ENCODE assay signal across 8 cellular contexts in genomic region chr1:27153927-27154358, GRCh38. TPM values are rescaled to one million over a fixed set of nuclear protein-coding genes. Genes with fewer than 3 reads are reported as not detected.
DNase-seq lines count a peak whose midpoint lies in the region; ATAC-seq and TF ChIP-seq lines count a peak whose summit lies in the region.

No MANE protein-coding gene starts in this region.

- H3K27ac ChIP-seq in HCT116 (ENCODE audit: low read depth, low read length) (no peak overlapping the region), spleen (peak overlapping the region in 7 of 8 donors; percentile 15 to 97 (median 90))

- RAD21 ChIA-PET in HCT116 (lab: Charles Lee; ENCODE audit: low non-redundant PET in 1 of 2, low total read pairs in 2 of 2, uncharacterized antibody in 2 of 2, unreplicated experiment in 2 of 2) = no interaction called here

- no peak for TF ChIP-seq POLR2A in HCT116 (IDR thresholded peaks at IDR 0.05; ENCODE audit: borderline replicate concordance, extremely low read depth, insufficient read depth, insufficient read length)
- no peak for TF ChIP-seq POLR2A in spleen (IDR thresholded peaks at IDR 0.05)

- ATAC-seq in HCT116 (no peak), activated B cell treated with CpG ODN at 0.5 μM for 24 hours (ENCODE audit: low read depth) (no peak), HG02623 (IDR thresholded peaks at IDR 0.05; ENCODE audit: unreplicated experiment) (no peak)

- H3K36me3 ChIP-seq in HCT116 (ENCODE audit: control insufficient read depth in 1 of 2, insufficient read depth in 2 of 2, low read length in 2 of 2) (no peaks in the 10 kb centered on the region), iPS-15b (ENCODE audit: control insufficient read depth, insufficient read depth, low read length) (no peaks in the 10 kb centered on the region), spleen (peaks cover 0 to 6% (median 0%) of the 10 kb centered on the region in 6 donors)

- H3K9me3 ChIP-seq in HCT116 (ENCODE audit: control insufficient read depth in 1 of 2, insufficient read depth in 1 of 2, low read depth in 1 of 2, low read length in 2 of 2) (no peaks in the 10 kb centered on the region), iPS-15b (ENCODE audit: control insufficient read depth, insufficient read depth, low read length) (no peaks in the 10 kb centered on the region), spleen (no peaks in the 10 kb centered on the region)

- H3K27me3 ChIP-seq in HCT116 (ENCODE audit: insufficient read depth, low read length) (no peaks in the 10 kb centered on the region), iPS-15b (ENCODE audit: control insufficient read depth, insufficient read depth, low read length) (no peaks in the 10 kb centered on the region), spleen (replicated peaks in 1 of 7) (no peaks in the 10 kb centered on the region)

- intact Hi-C loops in HCT116 (cut with micrococcal nuclease) = no loop called here
- intact Hi-C loops in activated B cell treated with CpG ODN at 0.5 μM for 24 hours (cut with micrococcal nuclease) = loop anchor here (1.0 to 2.0 kb wide), 3 partner anchors 7 to 81 kb away; partner anchors contain the start of gene WDTC1
- intact Hi-C loops in spleen (cut with DNase I; ENCODE audit: low total_unique reads) = loop anchor here (10.0 kb wide), 1 partner anchor 49 kb away; no protein-coding TSS in a partner anchor

- DNase-seq in HCT116 (ENCODE audit: low read depth, low spot score) = no peak
- DNase-seq in activated B cell treated with CpG ODN at 0.5 μM for 24 hours = no peak
- peak; percentile 76 for DNase-seq in spleen
- DNase-seq in NCI-H2196 (lab: John Stamatoyannopoulos, UW; ENCODE audit: unreplicated experiment) = no peak
- no peak for DNase-seq in NCI-H2029 (lab: John Stamatoyannopoulos, UW)
- DNase-seq in H4 (ENCODE audit: low spot score) = no peak

- H3K27ac Mint-ChIP-seq in activated B cell treated with CpG ODN at 0.5 μM for 24 hours = peak overlapping the region; percentile 71

- POLR2A ChIA-PET in HCT116 (lab: Charles Lee) = interaction anchor here (1.0 to 2.7 kb wide), 9 partner anchors 10 to 920 kb away, joined by 3 to 61 read pairs (median 5); partner anchors contain the start of genes CEP85 and WDTC1
- POLR2A ChIA-PET in activated B cell treated with CpG ODN at 0.5 μM for 24 hours (lab: Charles Lee) = interaction anchor here (0.6 to 7.6 kb wide), 15 partner anchors 8 to 169 kb away, joined by 3 to 127 read pairs (median 8); partner anchors contain the start of gene WDTC1

- BruUV-seq in HCT116 (replicated peaks; lab: Mats Ljungman, UMichigan) = TSS peak; percentile 47

- WGBS in spleen, 5 donors = 74 to 80% (median 77%) methylated on average over 21 of the region's 21 CpGs

- H3K9ac ChIP-seq in HCT116 (ENCODE audit: low read length) (peak overlapping the region; percentile 85), iPS-15b (ENCODE audit: low read depth, low read length) (peak overlapping the region; percentile 60)

- CTCF ChIA-PET in HCT116 (lab: Charles Lee) (interaction anchor here (1.4 to 1.9 kb wide), 2 partner anchors 11 to 42 kb away, joined by 6 to 11 read pairs; no protein-coding TSS in a partner anchor), activated B cell treated with CpG ODN at 0.5 μM for 24 hours (lab: Charles Lee) (interaction anchor here (1.1 to 2.7 kb wide), 3 partner anchors 42 to 130 kb away, joined by 4 to 20 read pairs (median 4); no protein-coding TSS in a partner anchor)

- H4K20me1 ChIP-seq in HCT116 (ENCODE audit: insufficient read depth) = no peaks in the 10 kb centered on the region

- no peak overlapping the region for H2AFZ ChIP-seq in HCT116 (ENCODE audit: low read depth, low read length, poor library complexity, severe bottlenecking)

- peaks cover 55% of the 10 kb centered on the region for H3K4me1 Mint-ChIP-seq in activated B cell treated with CpG ODN at 0.5 μM for 24 hours

- TF ChIP-seq RAD21 in HCT116 (IDR thresholded peaks at IDR 0.05; ENCODE audit: low read depth) = no peak

- TF ChIP-seq CTCF in HCT116 (IDR thresholded peaks at IDR 0.05 in 2 of 3, conservative IDR thresholded peaks at IDR 0.05 in 1 of 3; ENCODE audit: borderline replicate concordance in 1 of 3, insufficient read depth in 1 of 3, low read depth in 2 of 3, low read length in 2 of 3) = no peak
- TF ChIP-seq CTCF in activated B cell treated with CpG ODN at 0.5 μM for 24 hours (IDR thresholded peaks at IDR 0.05) = no peak
- TF ChIP-seq CTCF in spleen (IDR thresholded peaks at IDR 0.05 in 8 of 11, conservative IDR thresholded peaks at IDR 0.05 in 3 of 11) = no peak

- H3K9me3 Mint-ChIP-seq in activated B cell treated with CpG ODN at 0.5 μM for 24 hours = no peaks in the 10 kb centered on the region

- no peaks in the 10 kb centered on the region for H3K9me2 ChIP-seq in HCT116 (ENCODE audit: insufficient read depth)

- peak overlapping the region; percentile 62 to 78 for H3K4me3 ChIP-seq in HCT116 (replicated peaks in 1 of 2; ENCODE audit: low read depth in 1 of 2, low read length in 2 of 2)
- peak overlapping the region; percentile 74 for H3K4me3 ChIP-seq in iPS-15b (ENCODE audit: low read depth, low read length)
- H3K4me3 ChIP-seq in spleen = peak overlapping the region; percentile 42 to 86 (median 62)

- no peaks in the 10 kb centered on the region for H3K27me3 Mint-ChIP-seq in activated B cell treated with CpG ODN at 0.5 μM for 24 hours

- peak overlapping the region; percentile 86 for H3K4me3 Mint-ChIP-seq in activated B cell treated with CpG ODN at 0.5 μM for 24 hours

- peaks cover 44% of the 10 kb centered on the region for H3K79me2 ChIP-seq in HCT116 (ENCODE audit: insufficient read depth, low read length)

- H3K4me2 ChIP-seq in HCT116 (ENCODE audit: low read length) = peak overlapping the region; percentile 96

- H3K4me1 ChIP-seq in HCT116 (ENCODE audit: control insufficient read depth in 1 of 2, insufficient read depth in 2 of 2, low read length in 2 of 2) (peaks cover 19 to 30% of the 10 kb centered on the region in 2 experiments; a peak in 3 of 4 replicates), iPS-15b (ENCODE audit: control insufficient read depth, insufficient read depth, low read length) (peaks cover 14% of the 10 kb centered on the region), spleen (peaks cover 34 to 69% (median 62%) of the 10 kb centered on the region in 6 donors)

- H3K36me3 Mint-ChIP-seq in activated B cell treated with CpG ODN at 0.5 μM for 24 hours (ENCODE audit: low read depth) = peaks cover 8% of the 10 kb centered on the region

TF ChIP-seq in HCT116, 20 proteins besides CTCF, POLR2A, EP300 and RAD21:
- no peak for TF ChIP-seq POLR2AphosphoS5 (IDR thresholded peaks at IDR 0.05; ENCODE audit: low read depth, low read length)
- no peak for TF ChIP-seq CEBPB (IDR thresholded peaks at IDR 0.05; ENCODE audit: low read depth)
- TF ChIP-seq JUND (IDR thresholded peaks at IDR 0.05) = no peak
- no peak for TF ChIP-seq ZFX (IDR thresholded peaks at IDR 0.05)
- TF ChIP-seq ELF1 (IDR thresholded peaks at IDR 0.05; ENCODE audit: borderline replicate concordance, low read depth) = no peak
- no peak for TF ChIP-seq YY1 (IDR thresholded peaks at IDR 0.05; ENCODE audit: extremely low read depth, insufficient replicate concordance, low read depth, low read length)
TF ChIP-seq in HCT116: peak in this region for 0.

RNA-seq across cellular contexts. Expression of gene SLC9A1, which starts 1.0 kb away (rescaled TPM):
- total RNA-seq in HCT116 (2021; ENCODE audit: unreplicated experiment) = 21.7 TPM
- polyA plus RNA-seq in HCT116 (2012) = 24.8 and 29.7 TPM in 2 replicates
- 12.2 and 13.6 TPM in 2 replicates for total RNA-seq in activated B cell treated with CpG ODN at 0.5 μM for 24 hours
- 10 to 100 TPM; 21.2 to 40.4 (median 35.0) TPM for total RNA-seq in spleen
- 10 to 100 TPM in 1 of 3 donors, 1 to 10 TPM in 2; 6.0 to 14.8 (median 7.7) TPM for polyA plus RNA-seq in spleen
- 1.6 and 5.2 TPM in 2 replicates for total RNA-seq in H4 (2014; rRNA removed; shearing (Covaris generic))
